In the genomic region with DNA sequence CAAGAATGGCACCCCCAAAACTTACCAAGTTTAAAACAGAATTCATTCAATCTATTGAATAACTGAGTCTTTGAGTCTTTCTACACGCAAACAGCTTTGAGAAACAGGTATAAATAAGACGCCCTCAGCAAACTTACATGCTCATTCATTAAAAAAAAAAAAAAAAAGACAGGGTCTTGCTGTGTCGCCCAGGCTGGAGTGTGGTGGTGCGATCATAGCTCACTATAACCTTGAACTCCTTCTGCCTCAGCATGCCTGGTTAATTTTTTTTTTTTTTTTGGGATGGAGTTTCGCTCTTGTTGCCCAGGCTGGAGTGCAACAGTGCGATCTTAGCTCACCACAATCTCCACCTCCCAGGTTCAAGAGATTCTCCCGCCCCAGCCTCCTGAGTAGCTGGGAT, we compare ENCODE assay signal across 31 cellular contexts.
"Had no signal": no experiment of that assay in that cellular context is flagged by ENCODE, and none has a peak within 500 bp of the region (broad histone marks: within the 10 kb centered on the region; RNA-seq: fewer than 3 reads in every experiment).

No MANE protein-coding gene starts in this region.

- H3K4me3 ChIP-seq: pancreas, psoas muscle, skin epidermis, smooth muscle cell, spleen, suprapubic skin, thoracic aorta, thyroid gland, tibial nerve, upper lobe of left lung, vagina had no signal

- DNase-seq: naive thymus-derived CD8-positive, alpha-beta T cell; nephron progenitor cell; nucleus accumbens; pancreas; psoas muscle; right cardiac atrium; spleen; stimulated activated CD4-positive, alpha-beta T cell treated with anti-CD3 and anti-CD28 coated beads, Interleukin-12 subunit alpha, Interleukin-12 subunit beta, amount 100 ng/mL, for 4 hours; stimulated activated CD4-positive, alpha-beta T cell treated with anti-CD3 and anti-CD28 coated beads, Interleukin-1b, Interleukin-23, amount 100 ng/mL, for 48 hours; stimulated activated CD4-positive, alpha-beta T cell treated with anti-CD3 and anti-CD28 coated beads, Interleukin-4, amount 100 ng/mL, for 1 hour; stimulated activated CD4-positive, alpha-beta T cell treated with anti-CD3 and anti-CD28 coated beads, Interleukin-4, amount 100 ng/mL, for 4 hours; stimulated activated CD8-positive, alpha-beta memory T cell treated with anti-CD3 and anti-CD28 coated beads, Interleukin-4, amount 100 ng/mL, for 48 hours; stimulated activated naive CD4-positive, alpha-beta T cell; stimulated activated naive CD8-positive, alpha-beta T cell treated with anti-CD3 and anti-CD28 coated beads, Interleukin-15, amount 100 ng/mL, for 72 hours; stimulated activated naive CD8-positive, alpha-beta T cell treated with anti-CD3 and anti-CD28 coated beads, Interleukin-15, Interleukin-2, amounts not matched to agents 100 U/mL and 50 U/mL, for 24 hours; substantia nigra; thyroid gland; trophoblast cell; upper lobe of left lung had no signal

- FAIRE-seq: pancreas, urothelium cell line had no signal

- H3K4me2 ChIP-seq: smooth muscle cell had no signal

- H3K9me3 ChIP-seq: neutrophil, pancreas, psoas muscle, spleen, suprapubic skin, thoracic aorta, thyroid gland, tibial nerve, upper lobe of left lung, vagina had no signal

- H3K4me3 Mint-ChIP-seq: naive thymus-derived CD8-positive, alpha-beta T cell; natural killer cell treated with Interleukin-12 subunit alpha and Interleukin-12 subunit beta and Interleukin-15 and Interleukin-18, amount 100 ng/mL, for 72 hours; nephron progenitor cell; neural crest cell; stimulated activated memory B cell treated with anti-CD40 and anti-IgM and Interleukin-4, amounts not matched to agents 10 μg/mL and 1 μg/mL and 100 μg/mL, for 72 hours; stimulated activated naive CD8-positive, alpha-beta T cell treated with anti-CD3 and anti-CD28 coated beads, Interleukin-15, amount 100 ng/mL, for 72 hours had no signal

- ATAC-seq: naive thymus-derived CD8-positive, alpha-beta T cell; natural killer cell treated with Interleukin-12 subunit alpha and Interleukin-12 subunit beta and Interleukin-15 and Interleukin-18, amount 100 ng/mL, for 72 hours; pancreas; psoas muscle; right cardiac atrium; sciatic nerve; stimulated activated memory B cell treated with anti-CD40 and anti-IgM and Interleukin-4, amounts not matched to agents 10 μg/mL and 1 μg/mL and 100 μg/mL, for 72 hours; stimulated activated naive CD8-positive, alpha-beta T cell treated with anti-CD3 and anti-CD28 coated beads, Interleukin-15, amount 100 ng/mL, for 72 hours; stimulated activated naive CD8-positive, alpha-beta T cell treated with anti-CD3 and anti-CD28 coated beads, Interleukin-15, Interleukin-2, amounts not matched to agents 100 U/mL and 50 U/mL, for 24 hours had no signal

- H3K36me3 ChIP-seq: pancreas, thoracic aorta, thyroid gland, vagina had no signal

- H3K27ac ChIP-seq: neutrophil, pancreas, psoas muscle, skin epidermis, suprapubic skin, thoracic aorta, thyroid gland, tibial nerve, upper lobe of left lung, vagina had no signal

- H3K27me3 Mint-ChIP-seq: naive thymus-derived CD8-positive, alpha-beta T cell; natural killer cell treated with Interleukin-12 subunit alpha and Interleukin-12 subunit beta and Interleukin-15 and Interleukin-18, amount 100 ng/mL, for 72 hours; stimulated activated memory B cell treated with anti-CD40 and anti-IgM and Interleukin-4, amounts not matched to agents 10 μg/mL and 1 μg/mL and 100 μg/mL, for 72 hours; stimulated activated naive CD8-positive, alpha-beta T cell treated with anti-CD3 and anti-CD28 coated beads, Interleukin-15, amount 100 ng/mL, for 72 hours had no signal

- H3K9me3 Mint-ChIP-seq: naive thymus-derived CD8-positive, alpha-beta T cell; natural killer cell treated with Interleukin-12 subunit alpha and Interleukin-12 subunit beta and Interleukin-15 and Interleukin-18, amount 100 ng/mL, for 72 hours; nephron progenitor cell; neural crest cell; stimulated activated memory B cell treated with anti-CD40 and anti-IgM and Interleukin-4, amounts not matched to agents 10 μg/mL and 1 μg/mL and 100 μg/mL, for 72 hours; stimulated activated naive CD8-positive, alpha-beta T cell treated with anti-CD3 and anti-CD28 coated beads, Interleukin-15, amount 100 ng/mL, for 72 hours had no signal

- H3K27ac Mint-ChIP-seq: nephron progenitor cell; stimulated activated memory B cell treated with anti-CD40 and anti-IgM and Interleukin-4, amounts not matched to agents 10 μg/mL and 1 μg/mL and 100 μg/mL, for 72 hours had no signal

- H3K27me3 ChIP-seq: neutrophil, pancreas, spleen, suprapubic skin, thyroid gland, tibial nerve, upper lobe of left lung, vagina had no signal
